1 cellular context compared by ENCODE assay signal in the genomic region with DNA sequence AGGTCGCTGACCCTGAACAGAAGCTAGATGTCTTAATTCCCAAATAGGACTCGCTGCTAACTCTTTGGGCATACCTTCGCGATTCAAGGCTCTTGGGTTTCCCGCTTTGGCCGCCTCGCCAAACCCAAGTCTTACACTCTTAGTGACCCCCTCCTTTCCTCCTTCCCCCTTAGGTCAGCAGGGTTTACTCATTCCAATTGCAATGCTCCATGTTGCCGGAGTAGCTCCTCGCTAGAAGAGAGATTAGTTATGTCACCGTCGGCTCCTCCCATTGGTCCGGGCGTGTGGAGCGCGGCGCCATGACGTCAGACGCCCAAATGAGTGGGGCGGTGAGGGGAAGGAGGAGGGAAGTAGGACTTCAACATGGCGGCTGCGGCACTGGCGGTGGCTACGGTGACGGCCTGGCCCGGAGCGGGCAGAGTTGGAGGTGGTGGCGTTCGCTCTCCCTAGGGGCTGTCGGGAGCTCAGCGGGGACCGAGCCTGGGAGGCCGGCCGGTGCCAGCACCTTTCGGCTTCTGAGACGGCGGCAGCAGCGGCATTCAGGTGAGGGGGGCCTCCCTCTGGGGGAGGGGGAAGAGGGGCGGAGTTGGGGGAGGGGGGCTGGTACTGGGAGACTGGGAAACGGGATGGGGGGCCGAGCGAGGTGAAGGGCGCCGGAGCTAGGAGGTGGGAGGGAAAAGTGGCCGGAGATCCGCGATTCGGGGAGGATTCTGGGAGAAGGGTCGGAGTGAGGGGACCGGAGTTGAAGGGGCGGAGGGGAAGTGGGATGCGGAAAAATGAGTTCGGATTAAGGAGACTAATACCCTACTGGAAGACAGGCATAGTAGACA.
TF ChIP-seq lines count a peak whose summit lies in the region.

A gene (plus strand): TSS at position 346 of the 830 bp plus-strand sequence. CDS start 41,872 bp downstream, outside the sequence.

TF ChIP-seq in HEK293, 187 proteins besides CTCF, POLR2A, EP300 and RAD21 (continued from another document and continues in another):
- TF ChIP-seq, protein P1, sequence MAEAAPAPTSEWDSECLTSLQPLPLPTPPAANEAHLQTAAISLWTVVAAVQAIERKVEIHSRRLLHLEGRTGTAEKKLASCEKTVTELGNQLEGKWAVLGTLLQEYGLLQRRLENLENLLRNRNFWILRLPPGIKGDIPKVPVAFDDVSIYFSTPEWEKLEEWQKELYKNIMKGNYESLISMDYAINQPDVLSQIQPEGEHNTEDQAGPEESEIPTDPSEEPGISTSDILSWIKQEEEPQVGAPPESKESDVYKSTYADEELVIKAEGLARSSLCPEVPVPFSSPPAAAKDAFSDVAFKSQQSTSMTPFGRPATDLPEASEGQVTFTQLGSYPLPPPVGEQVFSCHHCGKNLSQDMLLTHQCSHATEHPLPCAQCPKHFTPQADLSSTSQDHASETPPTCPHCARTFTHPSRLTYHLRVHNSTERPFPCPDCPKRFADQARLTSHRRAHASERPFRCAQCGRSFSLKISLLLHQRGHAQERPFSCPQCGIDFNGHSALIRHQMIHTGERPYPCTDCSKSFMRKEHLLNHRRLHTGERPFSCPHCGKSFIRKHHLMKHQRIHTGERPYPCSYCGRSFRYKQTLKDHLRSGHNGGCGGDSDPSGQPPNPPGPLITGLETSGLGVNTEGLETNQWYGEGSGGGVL (tag by site-specific recombination; IDR thresholded peaks at IDR 0.05) = peak; percentile 85
- TF ChIP-seq, protein P2, sequence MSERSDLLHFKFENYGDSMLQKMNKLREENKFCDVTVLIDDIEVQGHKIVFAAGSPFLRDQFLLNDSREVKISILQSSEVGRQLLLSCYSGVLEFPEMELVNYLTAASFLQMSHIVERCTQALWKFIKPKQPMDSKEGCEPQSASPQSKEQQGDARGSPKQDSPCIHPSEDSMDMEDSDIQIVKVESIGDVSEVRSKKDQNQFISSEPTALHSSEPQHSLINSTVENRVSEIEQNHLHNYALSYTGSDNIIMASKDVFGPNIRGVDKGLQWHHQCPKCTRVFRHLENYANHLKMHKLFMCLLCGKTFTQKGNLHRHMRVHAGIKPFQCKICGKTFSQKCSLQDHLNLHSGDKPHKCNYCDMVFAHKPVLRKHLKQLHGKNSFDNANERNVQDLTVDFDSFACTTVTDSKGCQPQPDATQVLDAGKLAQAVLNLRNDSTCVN (tag by site-specific recombination; optimal IDR thresholded peaks at IDR 0.05) = peak; percentile 41
- TF ChIP-seq ZNF302 (tag by site-specific recombination; IDR thresholded peaks at IDR 0.05; ENCODE audit: low read depth) = no peak
- TF ChIP-seq KLF9 (tag by site-specific recombination; IDR thresholded peaks at IDR 0.05; ENCODE audit: low read depth) = peak; percentile 37; the same call in 1 of the 2 replicates
- TF ChIP-seq ZSCAN30 (tag by site-specific recombination; IDR thresholded peaks at IDR 0.05) = no peak
- peak; percentile 51; the same call in 1 of the 2 replicates for TF ChIP-seq ZBTB20 (tag by site-specific recombination; IDR thresholded peaks at IDR 0.05)
- TF ChIP-seq, protein P3, sequence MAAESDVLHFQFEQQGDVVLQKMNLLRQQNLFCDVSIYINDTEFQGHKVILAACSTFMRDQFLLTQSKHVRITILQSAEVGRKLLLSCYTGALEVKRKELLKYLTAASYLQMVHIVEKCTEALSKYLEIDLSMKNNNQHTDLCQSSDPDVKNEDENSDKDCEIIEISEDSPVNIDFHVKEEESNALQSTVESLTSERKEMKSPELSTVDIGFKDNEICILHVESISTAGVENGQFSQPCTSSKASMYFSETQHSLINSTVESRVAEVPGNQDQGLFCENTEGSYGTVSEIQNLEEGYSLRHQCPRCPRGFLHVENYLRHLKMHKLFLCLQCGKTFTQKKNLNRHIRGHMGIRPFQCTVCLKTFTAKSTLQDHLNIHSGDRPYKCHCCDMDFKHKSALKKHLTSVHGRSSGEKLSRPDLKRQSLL (tag by site-specific recombination; IDR thresholded peaks at IDR 0.05) = 0 out of 2 replicates have a peak, but pooled peaks have one; percentile 5
- TF ChIP-seq ZNF501 (tag by site-specific recombination; IDR thresholded peaks at IDR 0.05) = 0 out of 2 replicates have a peak, but pooled peaks have one; percentile 12
- TF ChIP-seq ZNF473 (tag by site-specific recombination; IDR thresholded peaks at IDR 0.05) = no peak
- TF ChIP-seq ZNF391 (tag by site-specific recombination; IDR thresholded peaks at IDR 0.05; ENCODE audit: borderline replicate concordance, low read depth) = no peak
- no peak for TF ChIP-seq ZNF155 (tag by site-specific recombination; IDR thresholded peaks at IDR 0.05)
- peak; percentile 66 for TF ChIP-seq ZXDB (tag by site-specific recombination; IDR thresholded peaks at IDR 0.05)
- no peak for TF ChIP-seq ZNF121 (tag by site-specific recombination; IDR thresholded peaks at IDR 0.05)
- peak; percentile 30; the same call in 1 of the 2 replicates for TF ChIP-seq ZNF600 (tag by site-specific recombination; IDR thresholded peaks at IDR 0.05)
- TF ChIP-seq ZNF76 (tag by site-specific recombination; IDR thresholded peaks at IDR 0.05; ENCODE audit: borderline replicate concordance, low read depth) = peak; percentile 84
- TF ChIP-seq, protein P4, sequence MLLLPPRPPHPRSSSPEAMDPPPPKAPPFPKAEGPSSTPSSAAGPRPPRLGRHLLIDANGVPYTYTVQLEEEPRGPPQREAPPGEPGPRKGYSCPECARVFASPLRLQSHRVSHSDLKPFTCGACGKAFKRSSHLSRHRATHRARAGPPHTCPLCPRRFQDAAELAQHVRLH (tag by site-specific recombination; IDR thresholded peaks at IDR 0.05) = no peak
- TF ChIP-seq, protein P5, sequence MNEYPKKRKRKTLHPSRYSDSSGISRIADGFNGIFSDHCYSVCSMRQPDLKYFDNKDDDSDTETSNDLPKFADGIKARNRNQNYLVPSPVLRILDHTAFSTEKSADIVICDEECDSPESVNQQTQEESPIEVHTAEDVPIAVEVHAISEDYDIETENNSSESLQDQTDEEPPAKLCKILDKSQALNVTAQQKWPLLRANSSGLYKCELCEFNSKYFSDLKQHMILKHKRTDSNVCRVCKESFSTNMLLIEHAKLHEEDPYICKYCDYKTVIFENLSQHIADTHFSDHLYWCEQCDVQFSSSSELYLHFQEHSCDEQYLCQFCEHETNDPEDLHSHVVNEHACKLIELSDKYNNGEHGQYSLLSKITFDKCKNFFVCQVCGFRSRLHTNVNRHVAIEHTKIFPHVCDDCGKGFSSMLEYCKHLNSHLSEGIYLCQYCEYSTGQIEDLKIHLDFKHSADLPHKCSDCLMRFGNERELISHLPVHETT (tag by site-specific recombination; IDR thresholded peaks at IDR 0.05) = no peak
- no peak for TF ChIP-seq TCF7L2 (IDR thresholded peaks at IDR 0.05; ENCODE audit: borderline replicate concordance, low read depth, low read length)
- TF ChIP-seq ZNF660 (tag by site-specific recombination; IDR thresholded peaks at IDR 0.05) = no peak; the same call in 1 of the 2 replicates
- TF ChIP-seq WT1 (tag by site-specific recombination; IDR thresholded peaks at IDR 0.05) = no peak
- TF ChIP-seq FEZF1 (tag by site-specific recombination; IDR thresholded peaks at IDR 0.05) = no peak
- TF ChIP-seq ZNF341 (tag by site-specific recombination; IDR thresholded peaks at IDR 0.05; ENCODE audit: low read depth) = no peak
- TF ChIP-seq SCRT1 (tag by site-specific recombination; IDR thresholded peaks at IDR 0.05; ENCODE audit: borderline replicate concordance) = no peak
- 0 out of 2 replicates have a peak, but pooled peaks have one; percentile 26 for TF ChIP-seq KLF7 (tag by site-specific recombination; IDR thresholded peaks at IDR 0.05; ENCODE audit: borderline replicate concordance)
- no peak for TF ChIP-seq ZNF701 (tag by site-specific recombination; IDR thresholded peaks at IDR 0.05)
- peak; percentile 92 for TF ChIP-seq YY1 (tag by site-specific recombination; IDR thresholded peaks at IDR 0.05)
- TF ChIP-seq ZNF555 (tag by site-specific recombination; conservative IDR thresholded peaks at IDR 0.05) = no peak
- TF ChIP-seq, protein P6, sequence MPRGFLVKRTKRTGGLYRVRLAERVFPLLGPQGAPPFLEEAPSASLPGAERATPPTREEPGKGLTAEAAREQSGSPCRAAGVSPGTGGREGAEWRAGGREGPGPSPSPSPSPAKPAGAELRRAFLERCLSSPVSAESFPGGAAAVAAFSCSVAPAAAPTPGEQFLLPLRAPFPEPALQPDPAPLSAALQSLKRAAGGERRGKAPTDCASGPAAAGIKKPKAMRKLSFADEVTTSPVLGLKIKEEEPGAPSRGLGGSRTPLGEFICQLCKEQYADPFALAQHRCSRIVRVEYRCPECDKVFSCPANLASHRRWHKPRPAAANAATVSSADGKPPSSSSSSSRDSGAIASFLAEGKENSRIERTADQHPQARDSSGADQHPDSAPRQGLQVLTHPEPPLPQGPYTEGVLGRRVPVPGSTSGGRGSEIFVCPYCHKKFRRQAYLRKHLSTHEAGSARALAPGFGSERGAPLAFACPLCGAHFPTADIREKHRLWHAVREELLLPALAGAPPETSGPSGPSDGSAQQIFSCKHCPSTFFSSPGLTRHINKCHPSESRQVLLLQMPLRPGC (tag by site-specific recombination; IDR thresholded peaks at IDR 0.05) = 0 out of 2 replicates have a peak, but pooled peaks have one; percentile 48
- TF ChIP-seq ZNF324 (tag by site-specific recombination; IDR thresholded peaks at IDR 0.05) = no peak; the same call in 1 of the 2 replicates
- no peak for TF ChIP-seq ZNF23 (tag by site-specific recombination; IDR thresholded peaks at IDR 0.05; ENCODE audit: borderline replicate concordance)
- TF ChIP-seq, protein P7, sequence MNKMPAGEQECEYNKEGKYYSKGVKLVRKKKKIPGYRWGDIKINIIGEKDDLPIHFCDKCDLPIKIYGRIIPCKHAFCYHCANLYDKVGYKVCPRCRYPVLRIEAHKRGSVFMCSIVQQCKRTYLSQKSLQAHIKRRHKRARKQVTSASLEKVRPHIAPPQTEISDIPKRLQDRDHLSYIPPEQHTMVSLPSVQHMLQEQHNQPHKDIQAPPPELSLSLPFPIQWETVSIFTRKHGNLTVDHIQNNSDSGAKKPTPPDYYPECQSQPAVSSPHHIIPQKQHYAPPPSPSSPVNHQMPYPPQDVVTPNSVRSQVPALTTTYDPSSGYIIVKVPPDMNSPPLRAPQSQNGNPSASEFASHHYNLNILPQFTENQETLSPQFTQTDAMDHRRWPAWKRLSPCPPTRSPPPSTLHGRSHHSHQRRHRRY (tag by site-specific recombination; IDR thresholded peaks at IDR 0.05) = no peak
- TF ChIP-seq, protein P8, sequence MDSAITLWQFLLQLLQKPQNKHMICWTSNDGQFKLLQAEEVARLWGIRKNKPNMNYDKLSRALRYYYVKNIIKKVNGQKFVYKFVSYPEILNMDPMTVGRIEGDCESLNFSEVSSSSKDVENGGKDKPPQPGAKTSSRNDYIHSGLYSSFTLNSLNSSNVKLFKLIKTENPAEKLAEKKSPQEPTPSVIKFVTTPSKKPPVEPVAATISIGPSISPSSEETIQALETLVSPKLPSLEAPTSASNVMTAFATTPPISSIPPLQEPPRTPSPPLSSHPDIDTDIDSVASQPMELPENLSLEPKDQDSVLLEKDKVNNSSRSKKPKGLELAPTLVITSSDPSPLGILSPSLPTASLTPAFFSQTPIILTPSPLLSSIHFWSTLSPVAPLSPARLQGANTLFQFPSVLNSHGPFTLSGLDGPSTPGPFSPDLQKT (IDR thresholded peaks at IDR 0.05; ENCODE audit: borderline replicate concordance, low read depth, low read length) = no peak
- TF ChIP-seq GLIS2 (tag by site-specific recombination; IDR thresholded peaks at IDR 0.05) = peak; percentile 71
- no peak; the same call in 1 of the 2 replicates for TF ChIP-seq TRIM28 (IDR thresholded peaks at IDR 0.05; ENCODE audit: borderline replicate concordance, low read length)
- TF ChIP-seq, protein P9, sequence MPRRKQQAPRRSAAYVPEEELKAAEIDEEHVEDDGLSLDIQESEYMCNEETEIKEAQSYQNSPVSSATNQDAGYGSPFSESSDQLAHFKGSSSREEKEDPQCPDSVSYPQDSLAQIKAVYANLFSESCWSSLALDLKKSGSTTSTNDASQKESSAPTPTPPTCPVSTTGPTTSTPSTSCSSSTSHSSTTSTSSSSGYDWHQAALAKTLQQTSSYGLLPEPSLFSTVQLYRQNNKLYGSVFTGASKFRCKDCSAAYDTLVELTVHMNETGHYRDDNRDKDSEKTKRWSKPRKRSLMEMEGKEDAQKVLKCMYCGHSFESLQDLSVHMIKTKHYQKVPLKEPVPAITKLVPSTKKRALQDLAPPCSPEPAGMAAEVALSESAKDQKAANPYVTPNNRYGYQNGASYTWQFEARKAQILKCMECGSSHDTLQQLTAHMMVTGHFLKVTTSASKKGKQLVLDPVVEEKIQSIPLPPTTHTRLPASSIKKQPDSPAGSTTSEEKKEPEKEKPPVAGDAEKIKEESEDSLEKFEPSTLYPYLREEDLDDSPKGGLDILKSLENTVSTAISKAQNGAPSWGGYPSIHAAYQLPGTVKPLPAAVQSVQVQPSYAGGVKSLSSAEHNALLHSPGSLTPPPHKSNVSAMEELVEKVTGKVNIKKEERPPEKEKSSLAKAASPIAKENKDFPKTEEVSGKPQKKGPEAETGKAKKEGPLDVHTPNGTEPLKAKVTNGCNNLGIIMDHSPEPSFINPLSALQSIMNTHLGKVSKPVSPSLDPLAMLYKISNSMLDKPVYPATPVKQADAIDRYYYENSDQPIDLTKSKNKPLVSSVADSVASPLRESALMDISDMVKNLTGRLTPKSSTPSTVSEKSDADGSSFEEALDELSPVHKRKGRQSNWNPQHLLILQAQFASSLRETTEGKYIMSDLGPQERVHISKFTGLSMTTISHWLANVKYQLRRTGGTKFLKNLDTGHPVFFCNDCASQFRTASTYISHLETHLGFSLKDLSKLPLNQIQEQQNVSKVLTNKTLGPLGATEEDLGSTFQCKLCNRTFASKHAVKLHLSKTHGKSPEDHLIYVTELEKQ (tag by site-specific recombination; IDR thresholded peaks at IDR 0.05; ENCODE audit: borderline replicate concordance) = no peak
- TF ChIP-seq, protein P10, sequence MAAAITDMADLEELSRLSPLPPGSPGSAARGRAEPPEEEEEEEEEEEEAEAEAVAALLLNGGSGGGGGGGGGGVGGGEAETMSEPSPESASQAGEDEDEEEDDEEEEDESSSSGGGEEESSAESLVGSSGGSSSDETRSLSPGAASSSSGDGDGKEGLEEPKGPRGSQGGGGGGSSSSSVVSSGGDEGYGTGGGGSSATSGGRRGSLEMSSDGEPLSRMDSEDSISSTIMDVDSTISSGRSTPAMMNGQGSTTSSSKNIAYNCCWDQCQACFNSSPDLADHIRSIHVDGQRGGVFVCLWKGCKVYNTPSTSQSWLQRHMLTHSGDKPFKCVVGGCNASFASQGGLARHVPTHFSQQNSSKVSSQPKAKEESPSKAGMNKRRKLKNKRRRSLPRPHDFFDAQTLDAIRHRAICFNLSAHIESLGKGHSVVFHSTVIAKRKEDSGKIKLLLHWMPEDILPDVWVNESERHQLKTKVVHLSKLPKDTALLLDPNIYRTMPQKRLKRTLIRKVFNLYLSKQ (tag by site-specific recombination; IDR thresholded peaks at IDR 0.05; ENCODE audit: borderline replicate concordance) = no peak
- TF ChIP-seq SCRT2 (tag by site-specific recombination; IDR thresholded peaks at IDR 0.05) = no peak
- TF ChIP-seq ZNF394 (tag by site-specific recombination; IDR thresholded peaks at IDR 0.05; ENCODE audit: borderline replicate concordance) = peak; percentile 82
- TF ChIP-seq OSR2 (tag by site-specific recombination; IDR thresholded peaks at IDR 0.05) = no peak
- peak; percentile 73 for TF ChIP-seq ZFHX2 (tag by site-specific recombination; conservative IDR thresholded peaks at IDR 0.05)
- peak; percentile 86 for TF ChIP-seq YY2 (tag by site-specific recombination; IDR thresholded peaks at IDR 0.05)
- TF ChIP-seq ZNF133 (tag by site-specific recombination; IDR thresholded peaks at IDR 0.05) = no peak
- no peak for TF ChIP-seq ZFP3 (tag by site-specific recombination; IDR thresholded peaks at IDR 0.05; ENCODE audit: low read depth)
